ENCODE assay signal across 1 cellular context in the genomic region with DNA sequence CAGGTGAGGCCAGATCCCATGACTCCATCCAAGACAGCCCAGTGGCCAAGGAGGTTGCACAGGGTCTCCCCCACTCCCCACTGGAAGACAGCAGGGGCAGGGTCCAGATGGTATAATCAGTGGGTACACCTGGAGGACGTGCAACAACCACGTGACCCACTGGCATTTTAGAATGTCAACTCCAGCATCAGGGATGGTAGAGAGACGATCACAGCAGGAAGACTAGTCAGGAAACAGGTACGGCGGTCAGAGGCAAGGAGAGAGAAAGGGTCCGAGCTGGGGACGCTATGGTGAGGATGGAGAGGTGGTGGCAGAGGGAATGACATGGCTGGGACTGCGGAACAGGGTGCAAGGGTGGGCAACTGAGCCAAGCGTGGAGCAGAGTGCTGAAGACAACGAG.
TF ChIP-seq lines count a peak whose summit lies in the region.

No MANE protein-coding gene starts in this region.

TF ChIP-seq in GM12878, 131 proteins besides CTCF, POLR2A, EP300 and RAD21 (continued from another document):
- no peak for TF ChIP-seq KDM1A (IDR thresholded peaks at IDR 0.05; ENCODE audit: borderline replicate concordance)
